In the genomic region with DNA sequence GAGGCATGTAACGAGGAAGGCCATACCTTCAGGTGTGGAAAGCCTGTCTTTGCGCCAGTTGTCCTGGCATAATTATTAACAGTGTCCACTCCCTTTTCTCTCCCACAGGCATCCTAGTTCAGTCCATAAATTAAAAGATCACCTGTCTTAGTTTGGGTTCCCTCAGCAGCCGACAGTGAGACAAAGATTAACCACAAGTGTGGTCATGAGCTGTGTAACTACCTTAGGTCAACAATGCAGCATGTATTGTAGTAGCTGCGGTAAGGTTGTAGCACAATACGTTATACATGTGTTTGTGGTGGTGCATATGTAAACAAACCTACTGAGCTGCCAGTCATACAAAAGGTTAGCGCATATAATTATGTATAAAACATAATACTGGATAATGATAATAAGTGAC, we compare ENCODE assay signal across 22 cellular contexts.
DNase-seq lines count a peak whose midpoint lies in the region; ATAC-seq, FAIRE-seq and TF ChIP-seq lines count a peak whose summit lies in the region.
"Had no signal": no experiment of that assay in that cellular context is flagged by ENCODE, and none has a peak within 500 bp of the region (broad histone marks: within the 10 kb centered on the region; RNA-seq: fewer than 3 reads in every experiment).

No MANE protein-coding gene starts in this region.

- ATAC-seq in HG03139 (IDR thresholded peaks at IDR 0.05; ENCODE audit: unreplicated experiment) (no peak), GM18868 (IDR thresholded peaks at IDR 0.05; ENCODE audit: unreplicated experiment) (no peak)
- ATAC-seq: activated naive CD8-positive, alpha-beta T cell treated with anti-CD3 and anti-CD28 coated beads, Interleukin-2, amount 50 U/mL, for 24 hours; HCT116; psoas muscle had no signal

- no peaks in the 10 kb centered on the region for H3K27me3 ChIP-seq in bronchial epithelial cell (ENCODE audit: control insufficient read depth, insufficient read depth, low read length)
- no peaks in the 10 kb centered on the region for H3K27me3 ChIP-seq in ascending aorta
- H3K27me3 ChIP-seq: BLaER1 treated with 17β-estradiol and CSF1 and Interleukin-3, amounts not matched to agents 10 nM and 100 nM; cardiac muscle cell; upper lobe of left lung had no signal

- H3K4me1 ChIP-seq in ascending aorta, result peaks cover 0 to 17% of the 10 kb centered on the region in 2 donors
- H3K4me1 ChIP-seq: BLaER1 treated with 17β-estradiol and CSF1 and Interleukin-3, amounts not matched to agents 10 nM and 100 nM had no signal

- intact Hi-C loops in ascending aorta (cut with DNase I), result no loop called here

- no peaks in the 10 kb centered on the region for H3K9me3 ChIP-seq in ascending aorta
- H3K9me3 ChIP-seq: psoas muscle, upper lobe of left lung had no signal

- H3K4me3 ChIP-seq in bronchial epithelial cell (ENCODE audit: low read depth, low read length), result no peak overlapping the region
- H3K4me3 ChIP-seq in ascending aorta, result no peak overlapping the region
- H3K4me3 ChIP-seq: BLaER1 treated with 17β-estradiol and CSF1 and Interleukin-3, amounts not matched to agents 10 nM and 100 nM; cardiac muscle cell; psoas muscle; upper lobe of left lung had no signal

- no peaks in the 10 kb centered on the region for H3K36me3 ChIP-seq in bronchial epithelial cell (ENCODE audit: control insufficient read depth, insufficient read depth, low read length)
- H3K36me3 ChIP-seq in ascending aorta, result no peaks in the 10 kb centered on the region
- H3K36me3 ChIP-seq: BLaER1 treated with 17β-estradiol and CSF1 and Interleukin-3, amounts not matched to agents 10 nM and 100 nM; cardiac muscle cell; upper lobe of left lung had no signal

- no peak for FAIRE-seq in bronchial epithelial cell (lab: Jason Lieb, UNC)
- FAIRE-seq: endothelial cell of umbilical vein had no signal

- H3K27ac ChIP-seq in ascending aorta, result no peak overlapping the region
- H3K27ac ChIP-seq: BLaER1 treated with 17β-estradiol and CSF1 and Interleukin-3, amounts not matched to agents 10 nM and 100 nM; cardiac muscle cell; HL-60; psoas muscle; upper lobe of left lung had no signal

- DNase-seq in NCI-H2107 treated with DMSO at 0.1 percent for 48 hours (lab: John Stamatoyannopoulos, UW; ENCODE audit: unreplicated experiment) (peak; percentile 30), NCI-H2107 (lab: John Stamatoyannopoulos, UW) (no peak), NCI-H2081 (lab: John Stamatoyannopoulos, UW) (peak; percentile 24 to 77), bronchial epithelial cell (ENCODE audit: low read depth) (peak; percentile 75), renal cortical epithelial cell (ENCODE audit: low read depth) (peak; percentile 96), ascending aorta (ENCODE audit: low spot score in 2 of 2) (no peak)
- DNase-seq: activated CD4-positive, alpha-beta T cell treated with anti-CD3 and anti-CD28 coated beads for 48 hours; activated naive CD8-positive, alpha-beta T cell treated with anti-CD3 and anti-CD28 coated beads, Interleukin-2, amount 50 U/mL, for 24 hours; DMS 273 treated with DMSO at 0.1 percent for 48 hours; foreskin fibroblast; islet precursor cell; NCI-H2171; psoas muscle; stimulated activated CD4-positive, alpha-beta T cell treated with anti-CD3 and anti-CD28 coated beads, Interleukin-4, amount 100 ng/mL, for 24 hours; upper lobe of left lung had no signal

- TF ChIP-seq CTCF in bronchial epithelial cell (IDR thresholded peaks at IDR 0.05; ENCODE audit: insufficient read depth, low read length, severe bottlenecking), result no peak
- TF ChIP-seq CTCF in ascending aorta (IDR thresholded peaks at IDR 0.05), result no peak

Comparison
In these comparisons a context has a peak if more than half of its experiments do, and no peak if none do; other contexts are left out.
1. DNase-seq: peak in NCI-H2107 treated with DMSO at 0.1 percent for 48 hours (single experiment), NCI-H2081 (2 of 2), bronchial epithelial cell (single experiment) and renal cortical epithelial cell (single experiment); none in NCI-H2107 (single experiment) and ascending aorta (0 of 2).